In the genomic region with DNA sequence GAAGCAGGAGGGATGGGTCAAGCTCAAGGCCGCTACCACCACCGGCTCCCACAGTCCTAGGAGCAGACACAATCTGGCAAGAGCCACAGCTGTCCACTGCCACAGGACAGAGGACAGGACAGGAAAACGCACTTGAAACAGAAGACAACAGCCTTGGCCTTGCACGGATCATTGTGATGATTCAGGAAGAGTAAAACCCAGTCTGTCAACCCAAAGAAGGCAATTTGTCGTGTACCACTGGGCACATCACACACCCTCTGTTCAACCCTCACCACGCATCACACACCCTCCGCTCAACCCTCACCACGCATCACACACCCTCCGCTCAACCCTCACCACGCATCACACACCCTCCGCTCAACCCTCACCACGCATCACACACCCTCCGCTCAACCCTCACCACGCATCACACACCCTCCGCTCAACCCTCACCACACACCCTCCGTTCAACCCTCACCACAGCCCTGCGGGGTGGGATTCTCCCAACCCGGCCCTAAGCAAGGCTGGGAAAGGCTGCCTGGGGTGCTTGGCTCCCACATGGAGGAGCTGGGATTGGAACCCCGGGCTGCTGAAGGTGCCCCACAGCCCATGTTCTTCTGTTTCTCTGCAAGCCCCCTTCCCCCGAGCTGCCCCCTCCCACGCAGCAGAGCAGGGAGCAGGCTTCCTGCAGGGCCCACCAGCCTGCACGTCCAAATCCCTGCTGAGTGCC, we compare ENCODE assay signal across 2 cellular contexts.
TF ChIP-seq lines count a peak whose summit lies in the region.

No MANE protein-coding gene starts in this region.

TF ChIP-seq in SK-N-SH, 30 proteins besides CTCF, POLR2A, EP300 and RAD21 (continued from another document):
- TF ChIP-seq, protein P1, sequence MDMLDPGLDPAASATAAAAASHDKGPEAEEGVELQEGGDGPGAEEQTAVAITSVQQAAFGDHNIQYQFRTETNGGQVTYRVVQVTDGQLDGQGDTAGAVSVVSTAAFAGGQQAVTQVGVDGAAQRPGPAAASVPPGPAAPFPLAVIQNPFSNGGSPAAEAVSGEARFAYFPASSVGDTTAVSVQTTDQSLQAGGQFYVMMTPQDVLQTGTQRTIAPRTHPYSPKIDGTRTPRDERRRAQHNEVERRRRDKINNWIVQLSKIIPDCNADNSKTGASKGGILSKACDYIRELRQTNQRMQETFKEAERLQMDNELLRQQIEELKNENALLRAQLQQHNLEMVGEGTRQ (IDR thresholded peaks at IDR 0.05; ENCODE audit: borderline replicate concordance, low read depth, low read length): no peak
- TF ChIP-seq NRF1 (IDR thresholded peaks at IDR 0.05; ENCODE audit: low read depth, low read length) (no peak), FOXM1 (IDR thresholded peaks at IDR 0.05; ENCODE audit: low read depth) (no peak), FOXJ3 (CRISPR knock-in tag; IDR thresholded peaks at IDR 0.05) (no peak), MXI1 (IDR thresholded peaks at IDR 0.05; ENCODE audit: low read depth, low read length) (no peak), GABPA (IDR thresholded peaks at IDR 0.05; ENCODE audit: low read depth) (no peak), CHD2 (IDR thresholded peaks at IDR 0.05; ENCODE audit: low read length, partially characterized antibody) (no peak), ELF1 (IDR thresholded peaks at IDR 0.05) (no peak), RXRA (IDR thresholded peaks at IDR 0.05; ENCODE audit: borderline replicate concordance, low read depth) (no peak), EZH2phosphoT487 (IDR thresholded peaks at IDR 0.05; ENCODE audit: borderline replicate concordance, low read depth) (no peak), GATA2 (CRISPR knock-in tag; IDR thresholded peaks at IDR 0.05) (no peak)
- TF ChIP-seq, protein P2, sequence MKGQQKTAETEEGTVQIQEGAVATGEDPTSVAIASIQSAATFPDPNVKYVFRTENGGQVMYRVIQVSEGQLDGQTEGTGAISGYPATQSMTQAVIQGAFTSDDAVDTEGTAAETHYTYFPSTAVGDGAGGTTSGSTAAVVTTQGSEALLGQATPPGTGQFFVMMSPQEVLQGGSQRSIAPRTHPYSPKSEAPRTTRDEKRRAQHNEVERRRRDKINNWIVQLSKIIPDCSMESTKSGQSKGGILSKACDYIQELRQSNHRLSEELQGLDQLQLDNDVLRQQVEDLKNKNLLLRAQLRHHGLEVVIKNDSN (IDR thresholded peaks at IDR 0.05; ENCODE audit: borderline replicate concordance, low read depth): no peak
- TF ChIP-seq, protein P3, sequence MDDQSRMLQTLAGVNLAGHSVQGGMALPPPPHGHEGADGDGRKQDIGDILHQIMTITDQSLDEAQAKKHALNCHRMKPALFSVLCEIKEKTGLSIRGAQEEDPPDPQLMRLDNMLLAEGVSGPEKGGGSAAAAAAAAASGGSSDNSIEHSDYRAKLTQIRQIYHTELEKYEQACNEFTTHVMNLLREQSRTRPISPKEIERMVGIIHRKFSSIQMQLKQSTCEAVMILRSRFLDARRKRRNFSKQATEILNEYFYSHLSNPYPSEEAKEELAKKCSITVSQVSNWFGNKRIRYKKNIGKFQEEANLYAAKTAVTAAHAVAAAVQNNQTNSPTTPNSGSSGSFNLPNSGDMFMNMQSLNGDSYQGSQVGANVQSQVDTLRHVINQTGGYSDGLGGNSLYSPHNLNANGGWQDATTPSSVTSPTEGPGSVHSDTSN (IDR thresholded peaks at IDR 0.05): no peak

TF ChIP-seq in SK-N-SH treated with all-trans-retinoic acid at 6 μM for 48 hours, 23 proteins besides CTCF, POLR2A, EP300 and RAD21 (continued from another document):
- TF ChIP-seq, protein P4, sequence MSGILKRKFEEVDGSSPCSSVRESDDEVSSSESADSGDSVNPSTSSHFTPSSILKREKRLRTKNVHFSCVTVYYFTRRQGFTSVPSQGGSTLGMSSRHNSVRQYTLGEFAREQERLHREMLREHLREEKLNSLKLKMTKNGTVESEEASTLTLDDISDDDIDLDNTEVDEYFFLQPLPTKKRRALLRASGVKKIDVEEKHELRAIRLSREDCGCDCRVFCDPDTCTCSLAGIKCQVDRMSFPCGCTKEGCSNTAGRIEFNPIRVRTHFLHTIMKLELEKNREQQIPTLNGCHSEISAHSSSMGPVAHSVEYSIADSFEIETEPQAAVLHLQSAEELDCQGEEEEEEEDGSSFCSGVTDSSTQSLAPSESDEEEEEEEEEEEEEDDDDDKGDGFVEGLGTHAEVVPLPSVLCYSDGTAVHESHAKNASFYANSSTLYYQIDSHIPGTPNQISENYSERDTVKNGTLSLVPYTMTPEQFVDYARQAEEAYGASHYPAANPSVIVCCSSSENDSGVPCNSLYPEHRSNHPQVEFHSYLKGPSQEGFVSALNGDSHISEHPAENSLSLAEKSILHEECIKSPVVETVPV (CRISPR knock-in tag; IDR thresholded peaks at IDR 0.05): no peak
- TF ChIP-seq PPARA (CRISPR knock-in tag; IDR thresholded peaks at IDR 0.05; ENCODE audit: borderline replicate concordance) (no peak), ZFP3 (CRISPR knock-in tag; IDR thresholded peaks at IDR 0.05) (no peak), ESRRG (CRISPR knock-in tag; IDR thresholded peaks at IDR 0.05) (no peak), ZFP30 (CRISPR knock-in tag; IDR thresholded peaks at IDR 0.05) (no peak), GLIS3 (CRISPR knock-in tag; IDR thresholded peaks at IDR 0.05) (no peak), ISL1 (CRISPR knock-in tag; IDR thresholded peaks at IDR 0.05) (no peak), ZNF8 (CRISPR knock-in tag; IDR thresholded peaks at IDR 0.05) (no peak), ZC3H10 (CRISPR knock-in tag; IDR thresholded peaks at IDR 0.05) (no peak)
- TF ChIP-seq, protein P5, sequence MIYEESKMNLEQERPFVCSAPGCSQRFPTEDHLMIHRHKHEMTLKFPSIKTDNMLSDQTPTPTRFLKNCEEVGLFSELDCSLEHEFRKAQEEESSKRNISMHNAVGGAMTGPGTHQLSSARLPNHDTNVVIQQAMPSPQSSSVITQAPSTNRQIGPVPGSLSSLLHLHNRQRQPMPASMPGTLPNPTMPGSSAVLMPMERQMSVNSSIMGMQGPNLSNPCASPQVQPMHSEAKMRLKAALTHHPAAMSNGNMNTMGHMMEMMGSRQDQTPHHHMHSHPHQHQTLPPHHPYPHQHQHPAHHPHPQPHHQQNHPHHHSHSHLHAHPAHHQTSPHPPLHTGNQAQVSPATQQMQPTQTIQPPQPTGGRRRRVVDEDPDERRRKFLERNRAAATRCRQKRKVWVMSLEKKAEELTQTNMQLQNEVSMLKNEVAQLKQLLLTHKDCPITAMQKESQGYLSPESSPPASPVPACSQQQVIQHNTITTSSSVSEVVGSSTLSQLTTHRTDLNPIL (CRISPR knock-in tag; IDR thresholded peaks at IDR 0.05; ENCODE audit: low read depth): no peak
- TF ChIP-seq, protein P6, sequence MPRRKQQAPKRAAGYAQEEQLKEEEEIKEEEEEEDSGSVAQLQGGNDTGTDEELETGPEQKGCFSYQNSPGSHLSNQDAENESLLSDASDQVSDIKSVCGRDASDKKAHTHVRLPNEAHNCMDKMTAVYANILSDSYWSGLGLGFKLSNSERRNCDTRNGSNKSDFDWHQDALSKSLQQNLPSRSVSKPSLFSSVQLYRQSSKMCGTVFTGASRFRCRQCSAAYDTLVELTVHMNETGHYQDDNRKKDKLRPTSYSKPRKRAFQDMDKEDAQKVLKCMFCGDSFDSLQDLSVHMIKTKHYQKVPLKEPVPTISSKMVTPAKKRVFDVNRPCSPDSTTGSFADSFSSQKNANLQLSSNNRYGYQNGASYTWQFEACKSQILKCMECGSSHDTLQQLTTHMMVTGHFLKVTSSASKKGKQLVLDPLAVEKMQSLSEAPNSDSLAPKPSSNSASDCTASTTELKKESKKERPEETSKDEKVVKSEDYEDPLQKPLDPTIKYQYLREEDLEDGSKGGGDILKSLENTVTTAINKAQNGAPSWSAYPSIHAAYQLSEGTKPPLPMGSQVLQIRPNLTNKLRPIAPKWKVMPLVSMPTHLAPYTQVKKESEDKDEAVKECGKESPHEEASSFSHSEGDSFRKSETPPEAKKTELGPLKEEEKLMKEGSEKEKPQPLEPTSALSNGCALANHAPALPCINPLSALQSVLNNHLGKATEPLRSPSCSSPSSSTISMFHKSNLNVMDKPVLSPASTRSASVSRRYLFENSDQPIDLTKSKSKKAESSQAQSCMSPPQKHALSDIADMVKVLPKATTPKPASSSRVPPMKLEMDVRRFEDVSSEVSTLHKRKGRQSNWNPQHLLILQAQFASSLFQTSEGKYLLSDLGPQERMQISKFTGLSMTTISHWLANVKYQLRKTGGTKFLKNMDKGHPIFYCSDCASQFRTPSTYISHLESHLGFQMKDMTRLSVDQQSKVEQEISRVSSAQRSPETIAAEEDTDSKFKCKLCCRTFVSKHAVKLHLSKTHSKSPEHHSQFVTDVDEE (CRISPR knock-in tag; IDR thresholded peaks at IDR 0.05): no peak
